Comparison of ENCODE assay signal across 1 cellular context in the genomic region with DNA sequence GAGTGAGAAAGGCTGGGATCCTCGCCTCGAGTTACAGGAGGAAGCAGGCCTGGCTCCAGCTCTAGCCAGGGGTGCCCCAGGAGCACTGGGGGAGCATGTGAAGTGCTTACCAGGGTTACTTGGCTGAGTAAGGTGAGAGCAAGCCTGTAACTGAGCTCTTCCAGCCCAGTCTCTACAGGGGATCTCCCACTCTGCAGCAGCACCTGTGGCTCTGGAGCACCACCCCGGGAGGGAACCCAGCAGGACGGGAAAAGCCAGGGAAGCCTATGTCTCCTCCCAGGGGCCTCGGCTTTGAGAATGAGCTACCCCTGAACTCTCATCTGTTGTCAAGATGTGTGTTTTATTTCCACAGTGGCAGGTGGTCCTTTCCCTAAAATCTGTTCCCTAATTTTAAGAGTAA.
TF ChIP-seq lines count a peak whose summit lies in the region.

No MANE protein-coding gene starts in this region.

TF ChIP-seq in HEK293, 187 proteins besides CTCF, POLR2A, EP300 and RAD21 (continued from another document):
- TF ChIP-seq, protein P1, sequence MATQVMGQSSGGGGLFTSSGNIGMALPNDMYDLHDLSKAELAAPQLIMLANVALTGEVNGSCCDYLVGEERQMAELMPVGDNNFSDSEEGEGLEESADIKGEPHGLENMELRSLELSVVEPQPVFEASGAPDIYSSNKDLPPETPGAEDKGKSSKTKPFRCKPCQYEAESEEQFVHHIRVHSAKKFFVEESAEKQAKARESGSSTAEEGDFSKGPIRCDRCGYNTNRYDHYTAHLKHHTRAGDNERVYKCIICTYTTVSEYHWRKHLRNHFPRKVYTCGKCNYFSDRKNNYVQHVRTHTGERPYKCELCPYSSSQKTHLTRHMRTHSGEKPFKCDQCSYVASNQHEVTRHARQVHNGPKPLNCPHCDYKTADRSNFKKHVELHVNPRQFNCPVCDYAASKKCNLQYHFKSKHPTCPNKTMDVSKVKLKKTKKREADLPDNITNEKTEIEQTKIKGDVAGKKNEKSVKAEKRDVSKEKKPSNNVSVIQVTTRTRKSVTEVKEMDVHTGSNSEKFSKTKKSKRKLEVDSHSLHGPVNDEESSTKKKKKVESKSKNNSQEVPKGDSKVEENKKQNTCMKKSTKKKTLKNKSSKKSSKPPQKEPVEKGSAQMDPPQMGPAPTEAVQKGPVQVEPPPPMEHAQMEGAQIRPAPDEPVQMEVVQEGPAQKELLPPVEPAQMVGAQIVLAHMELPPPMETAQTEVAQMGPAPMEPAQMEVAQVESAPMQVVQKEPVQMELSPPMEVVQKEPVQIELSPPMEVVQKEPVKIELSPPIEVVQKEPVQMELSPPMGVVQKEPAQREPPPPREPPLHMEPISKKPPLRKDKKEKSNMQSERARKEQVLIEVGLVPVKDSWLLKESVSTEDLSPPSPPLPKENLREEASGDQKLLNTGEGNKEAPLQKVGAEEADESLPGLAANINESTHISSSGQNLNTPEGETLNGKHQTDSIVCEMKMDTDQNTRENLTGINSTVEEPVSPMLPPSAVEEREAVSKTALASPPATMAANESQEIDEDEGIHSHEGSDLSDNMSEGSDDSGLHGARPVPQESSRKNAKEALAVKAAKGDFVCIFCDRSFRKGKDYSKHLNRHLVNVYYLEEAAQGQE (tag by site-specific recombination; IDR thresholded peaks at IDR 0.05) = no peak
- TF ChIP-seq SCRT2 (tag by site-specific recombination; IDR thresholded peaks at IDR 0.05) (peak; percentile 66), ZNF341 (tag by site-specific recombination; IDR thresholded peaks at IDR 0.05; ENCODE audit: low read depth) (no peak), GLIS1 (tag by site-specific recombination; IDR thresholded peaks at IDR 0.05) (peak; percentile 84), ZNF221 (tag by site-specific recombination; IDR thresholded peaks at IDR 0.05; ENCODE audit: borderline replicate concordance) (no peak)
